Comparison of ENCODE assay signal across 34 cellular contexts in genomic region chr1:30485072-30485471, GRCh38.
"Had no signal": no experiment of that assay in that cellular context is flagged by ENCODE, and none has a peak within 500 bp of the region (broad histone marks: within the 10 kb centered on the region; RNA-seq: fewer than 3 reads in every experiment).

No MANE protein-coding gene starts in this region.

- H3K36me3 Mint-ChIP-seq: activated naive CD4-positive, alpha-beta T cell treated with anti-CD3 and anti-CD28 coated beads, Interleukin-2, amount 10 ng/mL, durations not matched to agents 7 days and 5 days; brain; T-cell had no signal

- H3K4me1 ChIP-seq: ascending aorta, breast epithelium, esophagus muscularis mucosa, foreskin keratinocyte, gastrocnemius medialis had no signal

- H3K4me3 Mint-ChIP-seq: activated B cell treated with CpG ODN at 0.5 μM for 24 hours; activated CD4-positive, alpha-beta memory T cell treated with anti-CD3 and anti-CD28 coated beads for 36 hours; activated CD4-positive, alpha-beta T cell treated with anti-CD3 and anti-CD28 coated beads, Interleukin-2, amount 10 ng/mL, durations not matched to agents 24 days and 14 days; activated CD8-positive, alpha-beta memory T cell treated with anti-CD3 and anti-CD28 coated beads, Interleukin-2, amount 10 ng/mL, durations not matched to agents 7 days and 5 days; activated CD8-positive, alpha-beta T cell treated with anti-CD3 and anti-CD28 coated beads, Interleukin-2, amount 10 ng/mL, durations not matched to agents 7 days and 5 days; activated naive CD4-positive, alpha-beta T cell treated with anti-CD3 and anti-CD28 coated beads, Interleukin-2, amount 10 ng/mL, durations not matched to agents 7 days and 5 days; activated naive CD8-positive, alpha-beta T cell treated with anti-CD3 and anti-CD28 coated beads, Interleukin-2, amount 10 ng/mL, durations not matched to agents 7 days and 5 days; activated T-helper 1 cell treated with anti-CD3 and anti-CD28 coated beads, Interleukin-12 subunit alpha, Interleukin-12 subunit beta, Interleukin-2, Interleukin-4 antibody, amounts not matched to agents 30 ng/mL and 10 ng/mL and 1 ng/mL, durations not matched to agents 14 hours and 24 hours and 36 hours; brain; effector memory CD8-positive, alpha-beta T cell; T-cell; T-helper 1 cell treated with Interleukin-12 subunit alpha and Interleukin-12 subunit beta and Interleukin-4 antibody, amounts not matched to agents 30 μg/mL and 1 μg/mL, for 36 hours; T-helper 2 cell treated with Interferon-gamma antibody and Interleukin-4, amounts not matched to agents 5 μg/mL and 100 μg/mL, for 36 hours had no signal

- H3K4me1 Mint-ChIP-seq: activated B cell treated with CpG ODN at 0.5 μM for 24 hours; activated CD4-positive, alpha-beta T cell treated with anti-CD3 and anti-CD28 coated beads, Interleukin-2, amount 10 ng/mL, durations not matched to agents 24 days and 14 days; activated CD8-positive, alpha-beta memory T cell treated with anti-CD3 and anti-CD28 coated beads, Interleukin-2, amount 10 ng/mL, durations not matched to agents 7 days and 5 days; activated naive CD4-positive, alpha-beta T cell treated with anti-CD3 and anti-CD28 coated beads, Interleukin-2, amount 10 ng/mL, durations not matched to agents 7 days and 5 days; activated naive CD8-positive, alpha-beta T cell treated with anti-CD3 and anti-CD28 coated beads, Interleukin-2, amount 10 ng/mL, durations not matched to agents 7 days and 5 days; brain; T-cell had no signal

- H3K27ac ChIP-seq: ascending aorta, breast epithelium, esophagus muscularis mucosa, foreskin keratinocyte, gastrocnemius medialis, WERI-Rb-1 had no signal

- ATAC-seq: activated CD4-positive, CD25-positive, alpha-beta regulatory T cell treated with anti-CD3 and anti-CD28 coated beads, Interleukin-2, amount 50 U/mL, for 24 hours; activated CD8-positive, alpha-beta memory T cell treated with anti-CD3 and anti-CD28 coated beads, Interleukin-2, amount 10 ng/mL, durations not matched to agents 7 days and 5 days; activated CD8-positive, alpha-beta T cell treated with anti-CD3 and anti-CD28 coated beads, Interleukin-2, amount 10 ng/mL, durations not matched to agents 7 days and 5 days; activated naive CD4-positive, alpha-beta T cell treated with anti-CD3 and anti-CD28 coated beads, Interleukin-2, amount 50 U/mL, for 72 hours; effector memory CD8-positive, alpha-beta T cell; foreskin keratinocyte; gastrocnemius medialis; T-cell had no signal

- H3K4me3 ChIP-seq: ascending aorta, breast epithelium, esophagus muscularis mucosa, gastrocnemius medialis had no signal

- H3K36me3 ChIP-seq: ascending aorta, breast epithelium, esophagus muscularis mucosa, gastrocnemius medialis, WERI-Rb-1 had no signal

- FAIRE-seq: colon had no signal

- H3K27ac Mint-ChIP-seq: activated B cell treated with CpG ODN at 0.5 μM for 24 hours; activated CD4-positive, alpha-beta memory T cell treated with anti-CD3 and anti-CD28 coated beads for 36 hours; activated CD4-positive, alpha-beta T cell treated with anti-CD3 and anti-CD28 coated beads, Interleukin-2, amount 10 ng/mL, durations not matched to agents 24 days and 14 days; activated CD8-positive, alpha-beta memory T cell treated with anti-CD3 and anti-CD28 coated beads, Interleukin-2, amount 10 ng/mL, durations not matched to agents 7 days and 5 days; activated CD8-positive, alpha-beta T cell treated with anti-CD3 and anti-CD28 coated beads, Interleukin-2, amount 10 ng/mL, durations not matched to agents 7 days and 5 days; activated naive CD4-positive, alpha-beta T cell treated with anti-CD3 and anti-CD28 coated beads, Interleukin-2, amount 10 ng/mL, durations not matched to agents 7 days and 5 days; activated naive CD4-positive, alpha-beta T cell treated with anti-CD3 and anti-CD28 coated beads, Interleukin-2, amount 50 U/mL, for 72 hours; activated naive CD8-positive, alpha-beta T cell treated with anti-CD3 and anti-CD28 coated beads, Interleukin-2, amount 10 ng/mL, durations not matched to agents 7 days and 5 days; activated T-helper 1 cell treated with anti-CD3 and anti-CD28 coated beads, Interleukin-12 subunit alpha, Interleukin-12 subunit beta, Interleukin-2, Interleukin-4 antibody, amounts not matched to agents 30 ng/mL and 10 ng/mL and 1 ng/mL, durations not matched to agents 14 hours and 24 hours and 36 hours; brain; effector memory CD8-positive, alpha-beta T cell; T-cell; T-helper 1 cell treated with Interleukin-12 subunit alpha and Interleukin-12 subunit beta and Interleukin-4 antibody, amounts not matched to agents 30 μg/mL and 1 μg/mL, for 36 hours; T-helper 2 cell treated with Interferon-gamma antibody and Interleukin-4, amounts not matched to agents 5 μg/mL and 100 μg/mL, for 36 hours had no signal

- DNase-seq: activated B cell treated with CpG ODN at 0.5 μM for 24 hours; activated CD4-positive, alpha-beta memory T cell treated with anti-CD3 and anti-CD28 coated beads for 36 hours; activated CD4-positive, alpha-beta T cell treated with anti-CD3 and anti-CD28 coated beads, Interleukin-2, amount 10 ng/mL, durations not matched to agents 24 days and 14 days; activated CD8-positive, alpha-beta memory T cell treated with anti-CD3 and anti-CD28 coated beads, Interleukin-2, amount 10 ng/mL, durations not matched to agents 7 days and 5 days; activated CD8-positive, alpha-beta memory T cell treated with anti-CD3 and anti-CD28 coated beads, Interleukin-2, amount 50 U/mL, for 4 hours; activated CD8-positive, alpha-beta T cell treated with anti-CD3 and anti-CD28 coated beads, Interleukin-2, amount 10 ng/mL, durations not matched to agents 7 days and 5 days; activated gamma-delta T cell; activated naive CD4-positive, alpha-beta T cell; activated naive CD4-positive, alpha-beta T cell treated with anti-CD3 and anti-CD28 coated beads, Interleukin-2, amount 10 ng/mL, durations not matched to agents 7 days and 5 days; activated naive CD8-positive, alpha-beta T cell treated with anti-CD3 and anti-CD28 coated beads, Interleukin-2, amount 10 ng/mL, durations not matched to agents 7 days and 5 days; activated T-cell treated with anti-CD3 and anti-CD28 coated beads, Interleukin-2, amount 50 U/mL, for 1 hour; activated T-cell treated with anti-CD3 and anti-CD28 coated beads, Interleukin-2, amount 50 U/mL, for 48 hours; caudate nucleus; cortex of kidney; dermis blood vessel endothelial cell; effector CD4-positive, alpha-beta T cell; effector memory CD8-positive, alpha-beta T cell; erythroblast; foreskin keratinocyte; gastrocnemius medialis; SW 1271; T-cell; T1000; WERI-Rb-1 had no signal

- H3K27me3 Mint-ChIP-seq: activated CD4-positive, alpha-beta T cell treated with anti-CD3 and anti-CD28 coated beads, Interleukin-2, amount 10 ng/mL, durations not matched to agents 24 days and 14 days; activated CD8-positive, alpha-beta memory T cell treated with anti-CD3 and anti-CD28 coated beads, Interleukin-2, amount 10 ng/mL, durations not matched to agents 7 days and 5 days; activated naive CD8-positive, alpha-beta T cell treated with anti-CD3 and anti-CD28 coated beads, Interleukin-2, amount 10 ng/mL, durations not matched to agents 7 days and 5 days; brain had no signal

- H3K27me3 ChIP-seq: ascending aorta, foreskin keratinocyte, gastrocnemius medialis had no signal
